In the genomic region with DNA sequence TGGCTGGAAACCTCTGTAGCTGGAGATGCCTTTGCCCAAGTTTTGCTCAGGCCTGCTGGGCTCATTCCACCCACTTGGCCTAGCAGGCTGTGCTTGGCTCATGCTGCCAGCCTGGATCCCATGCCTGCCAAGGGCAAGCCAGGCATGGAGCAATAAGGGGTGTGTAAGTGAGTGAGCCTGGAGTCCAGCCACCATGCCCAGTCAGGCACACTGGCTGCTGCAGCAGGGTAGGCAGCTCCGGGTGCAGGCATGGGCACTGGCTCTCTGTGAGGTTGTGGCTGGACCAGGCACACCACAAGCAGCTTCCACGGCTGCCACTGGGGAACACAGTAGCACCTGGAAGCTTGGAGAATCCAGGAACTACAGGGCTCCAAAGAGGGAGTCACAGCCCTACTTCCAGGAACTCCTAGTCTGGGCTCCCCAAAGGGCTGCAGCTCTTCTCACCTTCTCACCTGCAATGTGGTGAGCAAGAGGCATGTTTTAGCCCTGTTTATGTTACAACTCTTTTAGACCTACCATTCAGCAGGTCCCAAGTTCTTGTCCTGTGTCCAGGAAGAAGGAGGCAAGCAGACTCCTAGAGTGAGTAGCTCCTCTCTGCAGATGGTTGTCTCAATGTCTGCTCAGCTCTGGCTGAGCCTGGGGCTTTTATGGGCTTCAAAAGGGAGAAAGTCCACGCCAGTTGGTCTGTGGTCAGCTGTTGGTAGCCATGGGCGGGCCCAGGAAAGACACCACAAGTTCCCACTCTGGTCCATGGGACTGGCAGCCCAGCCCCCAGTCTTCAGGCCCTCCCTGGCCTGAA, we compare ENCODE assay signal across 14 cellular contexts.
DNase-seq lines count a peak whose midpoint lies in the region; ATAC-seq, FAIRE-seq and TF ChIP-seq lines count a peak whose summit lies in the region.
"Had no signal": no experiment of that assay in that cellular context is flagged by ENCODE, and none has a peak within 500 bp of the region (broad histone marks: within the 10 kb centered on the region; RNA-seq: fewer than 3 reads in every experiment).

No MANE protein-coding gene starts in this region.

- H3K4me3 ChIP-seq in BLaER1: peak overlapping the region; percentile 39
- no peak overlapping the region for H3K4me3 ChIP-seq in right atrium auricular region
- H3K4me3 ChIP-seq: tibial nerve had no signal

- H3K9me3 ChIP-seq in BLaER1 (peaks cover 87% of the 10 kb centered on the region), right atrium auricular region (peaks cover 7 to 17% of the 10 kb centered on the region in 2 donors)

- TF ChIP-seq CTCF in right atrium auricular region (IDR thresholded peaks at IDR 0.05): peak in 1 of 2 donors; percentile 26
- no peak for TF ChIP-seq CTCF in D721Med (IDR thresholded peaks at IDR 0.05; ENCODE audit: insufficient read depth, missing control alignments)

- no peak for FAIRE-seq in D721Med (lab: Jason Lieb, UNC)
- FAIRE-seq: small intestine had no signal

- H3K4me1 ChIP-seq in BLaER1 (no peaks in the 10 kb centered on the region), right atrium auricular region (peaks cover 0 to 14% of the 10 kb centered on the region in 2 donors)
- H3K4me1 ChIP-seq: tibial nerve had no signal

- H3K27me3 ChIP-seq in BLaER1 (no peaks in the 10 kb centered on the region), right atrium auricular region (no peaks in the 10 kb centered on the region)
- H3K27me3 ChIP-seq: tibial nerve had no signal

- no peak overlapping the region for H3K27ac ChIP-seq in BLaER1
- H3K27ac ChIP-seq in caudate nucleus (ENCODE audit: low read depth, low read length): no peak overlapping the region
- H3K27ac ChIP-seq in right atrium auricular region: no peak overlapping the region
- H3K27ac ChIP-seq: KMS-11, tibial nerve had no signal

- H3K9ac ChIP-seq in BLaER1: no peak overlapping the region
- H3K9ac ChIP-seq: KMS-11 had no signal

- no peaks in the 10 kb centered on the region for H4K20me1 ChIP-seq in BLaER1

- ATAC-seq in HG03025 (IDR thresholded peaks at IDR 0.05; ENCODE audit: low FRiP score, unreplicated experiment): no peak

- H3K4me2 ChIP-seq in BLaER1: no peak overlapping the region
- H3K4me2 ChIP-seq: KMS-11 had no signal

- DNase-seq in caudate nucleus (lab: John Stamatoyannopoulos, UW) (peak in 39 of 61 donors; percentile 2 to 84 (median 41)), right atrium auricular region (ENCODE audit: low spot score) (peak; percentile 58), pons (ENCODE audit: low spot score) (peak; percentile 26), D721Med (ENCODE audit: insufficient read length, low spot score) (no peak), OCI-M2 (lab: John Stamatoyannopoulos, UW; ENCODE audit: unreplicated experiment) (no peak)
- DNase-seq in activated naive CD4-positive, alpha-beta T cell treated with Interleukin-2 at 50 U/mL for 16 hours: no peak
- DNase-seq: activated CD4-positive, alpha-beta T cell treated with anti-CD3 and anti-CD28 coated beads, Interleukin-2, amount 50 U/mL, for 4 hours; central memory CD4-positive, alpha-beta T cell; NCI-H69; small intestine had no signal

- H3K36me3 ChIP-seq in BLaER1 (peaks cover 72% of the 10 kb centered on the region), right atrium auricular region (no peaks in the 10 kb centered on the region)

Comparison
In these comparisons a context has a peak if more than half of its experiments do, and no peak if none do; other contexts are left out.
1. DNase-seq: peak in caudate nucleus (39 of 61), right atrium auricular region (single experiment) and pons (single experiment); none in D721Med (single experiment), OCI-M2 (single experiment) and activated naive CD4-positive, alpha-beta T cell treated with Interleukin-2 at 50 U/mL for 16 hours (single experiment).